ENCODE assay signal across 13 cellular contexts in the genomic region with DNA sequence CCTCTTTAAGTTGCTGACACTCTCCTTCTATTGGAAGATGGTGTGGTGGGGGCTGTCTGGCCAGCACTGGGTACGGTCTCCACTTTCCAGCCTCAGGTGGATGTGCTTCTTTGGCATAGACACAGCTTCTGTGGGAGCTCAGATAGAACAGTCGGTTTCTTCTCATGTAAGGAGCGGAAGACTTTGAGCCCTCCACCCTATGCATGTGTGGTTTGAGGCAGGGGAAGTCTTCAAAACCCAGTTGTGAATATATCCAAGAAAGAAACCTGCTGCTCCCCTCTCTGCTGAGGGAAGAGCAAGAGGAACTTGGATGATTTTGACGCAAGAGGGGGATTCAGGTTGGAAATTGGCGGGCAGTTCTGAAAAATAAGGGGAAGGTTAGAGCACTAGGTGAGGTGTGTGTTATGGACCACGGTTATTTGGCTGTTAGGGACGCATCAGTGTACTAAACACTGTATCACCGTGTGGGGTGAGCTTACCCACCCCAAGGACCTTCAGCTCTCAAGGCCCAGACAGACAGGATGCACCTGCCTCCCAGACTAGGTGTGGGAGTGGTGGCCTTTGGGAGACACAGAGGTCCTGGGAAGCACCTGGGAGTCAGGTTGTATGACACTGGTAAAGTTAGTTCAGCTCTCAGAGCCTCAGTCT. TPM values are rescaled to one million over a fixed set of nuclear protein-coding genes. Genes with fewer than 3 reads are reported as not detected.
A peak's percentile ranks its signal among the peaks of the same experiment; 100 is the strongest.
DNase-seq lines count a peak whose midpoint lies in the region; ATAC-seq, FAIRE-seq and TF ChIP-seq lines count a peak whose summit lies in the region.
"Had no signal": no experiment of that assay in that cellular context is flagged by ENCODE, and none has a peak within 500 bp of the region (broad histone marks: within the 10 kb centered on the region; RNA-seq: fewer than 3 reads in every experiment).

No MANE protein-coding gene starts in this region.

- no peaks in the 10 kb centered on the region for H3K79me2 ChIP-seq in astrocyte (ENCODE audit: insufficient read depth, low read length)
- H3K79me2 ChIP-seq in neural progenitor cell (ENCODE audit: low read depth): no peaks in the 10 kb centered on the region

- FAIRE-seq in astrocyte (lab: Jason Lieb, UNC) (no peak), small intestine (lab: Jason Lieb, UNC) (no peak)
- FAIRE-seq: frontal cortex had no signal

- no peaks in the 10 kb centered on the region for H3K9me3 ChIP-seq in CD4-positive, alpha-beta memory T cell (ENCODE audit: control insufficient read depth in 1 of 2, low read length in 2 of 2)
- H3K9me3 ChIP-seq in astrocyte (ENCODE audit: insufficient read depth, low read depth, low read length) (no peaks in the 10 kb centered on the region), neural progenitor cell (ENCODE audit: low read depth) (no peaks in the 10 kb centered on the region), small intestine (ENCODE audit: control insufficient read depth, low read depth) (no peaks in the 10 kb centered on the region)
- H3K9me3 ChIP-seq: ovary had no signal

- H3K27ac ChIP-seq in C4-2B: 0 out of 2 replicates have a peak overlapping the region, but pooled peaks have one; percentile 53
- peak overlapping the region; percentile 47 for H3K27ac ChIP-seq in CD4-positive, alpha-beta memory T cell (ENCODE audit: low read depth, low read length)
- no peak overlapping the region for H3K27ac ChIP-seq in astrocyte (ENCODE audit: low read depth, low read length)
- no peak overlapping the region for H3K27ac ChIP-seq in neural progenitor cell
- H3K27ac ChIP-seq in small intestine (ENCODE audit: low read depth in 1 of 2, low read length in 1 of 2): no peak overlapping the region
- H3K27ac ChIP-seq: KMS-11, ovary, SK-N-MC had no signal

- H3K4me2 ChIP-seq in astrocyte (ENCODE audit: low read length): no peak overlapping the region
- H3K4me2 ChIP-seq in neural progenitor cell: no peak overlapping the region
- H3K4me2 ChIP-seq: KMS-11 had no signal

- WGBS in small intestine, 3 donors: 71 to 88% (median 85%) methylated on average over 8 of the region's 8 CpGs

- H2AFZ ChIP-seq in astrocyte (ENCODE audit: low read depth, low read length): no peak overlapping the region
- H2AFZ ChIP-seq in neural progenitor cell (replicated peaks): no peak overlapping the region

- peaks cover 0 to 2% (median 0%) of the 10 kb centered on the region in 8 donors for H3K9me3 Mint-ChIP-seq in CD4-positive, alpha-beta memory T cell
- no peaks in the 10 kb centered on the region for H3K9me3 Mint-ChIP-seq in astrocyte (ENCODE audit: unreplicated experiment)
- H3K9me3 Mint-ChIP-seq in neural progenitor cell: no peaks in the 10 kb centered on the region

- no peak overlapping the region for H3K9ac ChIP-seq in astrocyte (ENCODE audit: low read length)
- no peak overlapping the region for H3K9ac ChIP-seq in neural progenitor cell
- H3K9ac ChIP-seq: KMS-11 had no signal

- POLR2A ChIA-PET in CD4-positive, alpha-beta memory T cell (lab: Charles Lee; ENCODE audit: partially characterized antibody): interaction anchor here (1.1 to 13.3 kb wide), 7 partner anchors 11 to 55 kb away, joined by 4 to 145 read pairs (median 7); partner anchors contain the start of gene IL6R

- H3F3A ChIP-seq in neural progenitor cell (ENCODE audit: low read depth): no peaks in the 10 kb centered on the region

- peak overlapping the region; percentile 81 to 99 (median 94) for H3K27ac Mint-ChIP-seq in CD4-positive, alpha-beta memory T cell
- H3K27ac Mint-ChIP-seq in astrocyte (ENCODE audit: unreplicated experiment) (peak overlapping the region; percentile 59), neural progenitor cell (peak overlapping the region; percentile 43)

- DNase-seq in CD4-positive, alpha-beta memory T cell: peak in 1 of 5 donors; percentile 17
- DNase-seq in astrocyte (ENCODE audit: low read depth) (no peak), neural progenitor cell (ENCODE audit: low spot score) (no peak), 8988T (no peak), small intestine (no peak)
- DNase-seq: NCI-H1436 treated with DMSO at 0.1 percent for 48 hours, ovary had no signal

- no peak for TF ChIP-seq POLR2A in GM18505 (IDR thresholded peaks at IDR 0.05; ENCODE audit: borderline replicate concordance, extremely low read depth, insufficient read depth, insufficient read length)

- no peaks in the 10 kb centered on the region for H3K27me3 ChIP-seq in CD4-positive, alpha-beta memory T cell (ENCODE audit: insufficient read depth, low read length)
- peaks cover 7% of the 10 kb centered on the region for H3K27me3 ChIP-seq in astrocyte (ENCODE audit: insufficient read depth, low read length)
- H3K27me3 ChIP-seq in neural progenitor cell: no peaks in the 10 kb centered on the region
- no peaks in the 10 kb centered on the region for H3K27me3 ChIP-seq in small intestine (ENCODE audit: control insufficient read depth in 2 of 2, insufficient read depth in 2 of 2, low read length in 2 of 2)
- H3K27me3 ChIP-seq: ovary had no signal

- H3K4me3 Mint-ChIP-seq in CD4-positive, alpha-beta memory T cell: peak overlapping the region; percentile 65 to 87 (median 76)
- H3K4me3 Mint-ChIP-seq in astrocyte (ENCODE audit: unreplicated experiment) (peak overlapping the region; percentile 17), neural progenitor cell (no peak overlapping the region)

- H4K20me1 ChIP-seq in astrocyte (ENCODE audit: insufficient read depth, low read length) (no peaks in the 10 kb centered on the region), neural progenitor cell (ENCODE audit: low read depth) (no peaks in the 10 kb centered on the region)

- peaks cover 26% of the 10 kb centered on the region for H3K36me3 ChIP-seq in CD4-positive, alpha-beta memory T cell (ENCODE audit: insufficient read depth, low read length)
- H3K36me3 ChIP-seq in astrocyte (ENCODE audit: insufficient read depth, low read length) (no peaks in the 10 kb centered on the region), neural progenitor cell (no peaks in the 10 kb centered on the region), small intestine (ENCODE audit: control insufficient read depth in 2 of 2, insufficient read depth in 2 of 2, low read length in 2 of 2) (peaks cover 5 to 11% of the 10 kb centered on the region in 2 donors)
- H3K36me3 ChIP-seq: ovary had no signal

- TF ChIP-seq CTCF in C4-2B (conservative IDR thresholded peaks at IDR 0.05): no peak
- no peak for TF ChIP-seq CTCF in astrocyte (IDR thresholded peaks at IDR 0.05; ENCODE audit: insufficient read depth, low read depth, low read length)
- no peak for TF ChIP-seq CTCF in neural progenitor cell (IDR thresholded peaks at IDR 0.05)

- peaks cover 69% of the 10 kb centered on the region for H3K4me1 ChIP-seq in CD4-positive, alpha-beta memory T cell (ENCODE audit: insufficient read depth, low read length)
- H3K4me1 ChIP-seq in astrocyte (ENCODE audit: insufficient read depth, low read length) (peaks cover 25% of the 10 kb centered on the region), neural progenitor cell (no peaks in the 10 kb centered on the region), small intestine (ENCODE audit: control insufficient read depth in 2 of 2, insufficient read depth in 1 of 2, low read depth in 1 of 2, low read length in 1 of 2) (no peaks in the 10 kb centered on the region)

- CTCF ChIA-PET in CD4-positive, alpha-beta memory T cell (lab: Charles Lee; ENCODE audit: partially characterized antibody): interaction anchor here (0.8 to 2.8 kb wide), 9 partner anchors 13 to 165 kb away, joined by 3 to 16 read pairs (median 6); partner anchors contain the start of gene IL6R

- no peaks in the 10 kb centered on the region for H3K27me3 Mint-ChIP-seq in CD4-positive, alpha-beta memory T cell
- H3K27me3 Mint-ChIP-seq in astrocyte (ENCODE audit: low read depth, unreplicated experiment) (peaks cover 2% of the 10 kb centered on the region), neural progenitor cell (ENCODE audit: insufficient read depth, low read depth) (peaks cover 7% of the 10 kb centered on the region)

- peaks cover 42 to 67% of the 10 kb centered on the region in 2 donors for H3K36me3 Mint-ChIP-seq in CD4-positive, alpha-beta memory T cell
- no peaks in the 10 kb centered on the region for H3K36me3 Mint-ChIP-seq in astrocyte (ENCODE audit: low read depth, unreplicated experiment)
- no peaks in the 10 kb centered on the region for H3K36me3 Mint-ChIP-seq in neural progenitor cell

- H3K4me3 ChIP-seq in CD4-positive, alpha-beta memory T cell (ENCODE audit: low read length in 2 of 2): no peak overlapping the region
- H3K4me3 ChIP-seq in astrocyte (ENCODE audit: insufficient read depth, low read depth, low read length) (no peak overlapping the region), neural progenitor cell (no peak overlapping the region), small intestine (ENCODE audit: low read depth in 1 of 2, low read length in 2 of 2) (no peak overlapping the region)
- H3K4me3 ChIP-seq: ovary, SK-N-MC, skin epidermis had no signal

- ATAC-seq in GM18505 (IDR thresholded peaks at IDR 0.05; ENCODE audit: unreplicated experiment): no peak

- peaks cover 47 to 78% (median 64%) of the 10 kb centered on the region in 4 donors for H3K4me1 Mint-ChIP-seq in CD4-positive, alpha-beta memory T cell
- H3K4me1 Mint-ChIP-seq in astrocyte (ENCODE audit: low read depth, unreplicated experiment) (peaks cover 37% of the 10 kb centered on the region), neural progenitor cell (peaks cover 9% of the 10 kb centered on the region)

- intact Hi-C loops in CD4-positive, alpha-beta memory T cell (cut with micrococcal nuclease): no loop called here

RNA-seq across cellular contexts. Expression of gene IL6R, which starts 36.2 kb away (rescaled TPM):
- 100 to 1,000 TPM; 101 to 106 TPM for total RNA-seq in CD4-positive, alpha-beta memory T cell
- polyA plus RNA-seq in CD4-positive, alpha-beta memory T cell: 10 to 100 TPM; 54.6 to 73.0 TPM
- total RNA-seq in astrocyte: 2.2 and 2.5 TPM in 2 replicates
- total RNA-seq in neural progenitor cell (ENCODE audit: low replicate concordance): 0.09 TPM in 1 of 2 replicates, not detected in the other
- 10 to 100 TPM; 10.7 to 21.2 (median 11.6) TPM for polyA plus RNA-seq in small intestine

Comparison
In these comparisons a context has a peak if more than half of its experiments do, and no peak if none do; other contexts are left out.
1. H3K27ac ChIP-seq: peak in C4-2B (single experiment) and CD4-positive, alpha-beta memory T cell (single experiment); none in astrocyte (single experiment), neural progenitor cell (single experiment) and small intestine (0 of 2).
2. H3K27ac Mint-ChIP-seq: peak in every context shown above with its lines; median percentile 94 in CD4-positive, alpha-beta memory T cell; 59 in astrocyte; 43 in neural progenitor cell.
3. RNA of gene IL6R, which starts 36.2 kb away (total RNA-seq): 101 to 106 TPM in CD4-positive, alpha-beta memory T cell; 2.2 to 2.5 TPM in astrocyte and 0.09 TPM in neural progenitor cell; every median in the first group is over 10 times any median in the second.